Comparison of ENCODE assay signal across 25 cellular contexts in genomic region chr17:69065113-69065512, GRCh38. TPM values are rescaled to one million over a fixed set of nuclear protein-coding genes. Genes with fewer than 3 reads are reported as not detected.
"Had no signal": no experiment of that assay in that cellular context is flagged by ENCODE, and none has a peak within 500 bp of the region (broad histone marks: within the 10 kb centered on the region; RNA-seq: fewer than 3 reads in every experiment).

No MANE protein-coding gene starts in this region.

- H3K4me3 Mint-ChIP-seq: activated CD4-positive, alpha-beta memory T cell treated with anti-CD3 and anti-CD28 coated beads for 36 hours; activated CD4-positive, alpha-beta T cell treated with anti-CD3 and anti-CD28 coated beads, Interleukin-2, amount 10 ng/mL, durations not matched to agents 7 days and 5 days; activated naive CD4-positive, alpha-beta T cell treated with anti-CD3 and anti-CD28 coated beads, Interleukin-2, amount 10 ng/mL, durations not matched to agents 7 days and 5 days; activated naive CD8-positive, alpha-beta T cell treated with anti-CD3 and anti-CD28 coated beads for 36 hours; T-cell had no signal

- ATAC-seq: Panc1, Right ventricle myocardium inferior, T-cell had no signal

- H3K4me3 ChIP-seq: MG63, SK-N-MC had no signal

- DNase-seq: activated CD4-positive, alpha-beta memory T cell treated with anti-CD3 and anti-CD28 coated beads for 36 hours; activated CD4-positive, alpha-beta T cell treated with anti-CD3 and anti-CD28 coated beads, Interleukin-2, amount 10 ng/mL, durations not matched to agents 7 days and 5 days; activated CD4-positive, CD25-positive, alpha-beta regulatory T cell; activated CD8-positive, alpha-beta memory T cell treated with anti-CD3 and anti-CD28 coated beads for 24 hours; activated gamma-delta T cell treated with Interleukin-2 at 50 U/mL for 16 hours; activated naive CD4-positive, alpha-beta T cell treated with anti-CD3 and anti-CD28 coated beads, Interleukin-2, amount 10 ng/mL, durations not matched to agents 7 days and 5 days; activated naive CD8-positive, alpha-beta T cell treated with anti-CD3 and anti-CD28 coated beads for 36 hours; activated T-cell treated with anti-CD3 and anti-CD28 coated beads, Interleukin-2, amount 50 U/mL, for 48 hours; anterior cingulate cortex; caudate nucleus; KG1; MG63; NCI-H1105 treated with DMSO at 0.1 percent for 48 hours; NCI-H1436 treated with DMSO at 0.1 percent for 48 hours; NCI-H187; NCI-H2081; NCI-H446; NCI-H524; RPMI8226; T-cell had no signal

- H3K27ac Mint-ChIP-seq: activated CD4-positive, alpha-beta memory T cell treated with anti-CD3 and anti-CD28 coated beads for 36 hours; activated naive CD4-positive, alpha-beta T cell treated with anti-CD3 and anti-CD28 coated beads, Interleukin-2, amount 10 ng/mL, durations not matched to agents 7 days and 5 days; activated naive CD8-positive, alpha-beta T cell treated with anti-CD3 and anti-CD28 coated beads for 36 hours; activated T-helper 2 cell treated with anti-CD3 and anti-CD28 coated beads, Interferon-gamma antibody, Interleukin-2, Interleukin-4, amounts not matched to agents 10 μg/mL and 5 μg/mL and 100 μg/mL, durations not matched to agents 14 hours and 24 hours and 36 hours; T-cell had no signal

- H3K9me3 ChIP-seq: MG63 had no signal

- H3K36me3 Mint-ChIP-seq: activated CD4-positive, alpha-beta memory T cell treated with anti-CD3 and anti-CD28 coated beads for 36 hours; activated naive CD4-positive, alpha-beta T cell treated with anti-CD3 and anti-CD28 coated beads, Interleukin-2, amount 10 ng/mL, durations not matched to agents 7 days and 5 days; activated naive CD8-positive, alpha-beta T cell treated with anti-CD3 and anti-CD28 coated beads for 36 hours; T-cell had no signal

- H3K36me3 ChIP-seq: MG63 had no signal

- H3K9me3 Mint-ChIP-seq: activated naive CD8-positive, alpha-beta T cell treated with anti-CD3 and anti-CD28 coated beads for 36 hours; activated T-helper 2 cell treated with anti-CD3 and anti-CD28 coated beads, Interferon-gamma antibody, Interleukin-2, Interleukin-4, amounts not matched to agents 10 μg/mL and 5 μg/mL and 100 μg/mL, durations not matched to agents 14 hours and 24 hours and 36 hours; T-cell had no signal

- H3K27ac ChIP-seq: SK-N-MC, VCaP had no signal

RNA-seq across cellular contexts. Expression of gene ABCA9, which starts 4.4 kb away (rescaled TPM):
- total RNA-seq: activated CD4-positive, alpha-beta memory T cell treated with anti-CD3 and anti-CD28 coated beads for 36 hours; activated naive CD8-positive, alpha-beta T cell treated with anti-CD3 and anti-CD28 coated beads for 36 hours; activated T-helper 2 cell treated with anti-CD3 and anti-CD28 coated beads, Interferon-gamma antibody, Interleukin-2, Interleukin-4, amounts not matched to agents 10 μg/mL and 5 μg/mL and 100 μg/mL, durations not matched to agents 14 hours and 24 hours and 36 hours had no signal
